In genomic region chr9:137459147-137459600, GRCh38 we compare ENCODE assay signal across 8 cellular contexts. TPM values are rescaled to one million over a fixed set of nuclear protein-coding genes. Genes with fewer than 3 reads are reported as not detected.
A peak's percentile ranks its signal among the peaks of the same experiment; 100 is the strongest.
DNase-seq lines count a peak whose midpoint lies in the region; ATAC-seq and TF ChIP-seq lines count a peak whose summit lies in the region.

NSMF (minus strand) TSS chr9:137459334; CDS start chr9:137459102, 232 bp downstream.

- peak within 1 kb of the TSS; percentile 74 for H3K4me3 ChIP-seq in choroid plexus epithelial cell (ENCODE audit: low read depth, low read length)

- ATAC-seq in GM18909 (IDR thresholded peaks at IDR 0.05; ENCODE audit: poor library complexity, unreplicated experiment) (peak; percentile 76), HG03175 (IDR thresholded peaks at IDR 0.05; ENCODE audit: unreplicated experiment) (peak; percentile 72)

- no peak for TF ChIP-seq CTCF in choroid plexus epithelial cell (conservative IDR thresholded peaks at IDR 0.05; ENCODE audit: low read depth, low read length)

- DNase-seq in AG08395 (ENCODE audit: low spot score) (peak; percentile 100), NCI-H460 (ENCODE audit: extremely low read depth, low read depth) (peak; percentile 91), choroid plexus epithelial cell (ENCODE audit: low read depth) (peak; percentile 92), kidney tubule cell (ENCODE audit: low spot score) (peak; percentile 90)
- peak; percentile 93 to 97 for DNase-seq in activated CD4-positive, alpha-beta T cell treated with anti-CD3 and anti-CD28 coated beads for 4 hours
- peak; percentile 91 to 92 for DNase-seq in stimulated activated CD4-positive, alpha-beta T cell treated with anti-CD3 and anti-CD28 coated beads, Interleukin-15, amount 100 ng/mL, for 48 hours (ENCODE audit: low read depth in 2 of 2)

RNA-seq across cellular contexts. Expression of gene NSMF, which starts in this region (rescaled TPM):
- 34.9 and 36.8 TPM in 2 replicates for total RNA-seq in NCI-H460 (2014; rRNA removed; shearing (Covaris generic))
- polyA plus RNA-seq in NCI-H460 (2014; cell fraction: nucleus; rRNA removed) = 178 and 181 TPM in 2 replicates

Comparison
In these comparisons a context has a peak if more than half of its experiments do, and no peak if none do; other contexts are left out.
1. Peak in every context shown above with its lines: DNase-seq, ATAC-seq and H3K4me3 ChIP-seq.